14 cellular contexts compared by ENCODE assay signal in the genomic region with DNA sequence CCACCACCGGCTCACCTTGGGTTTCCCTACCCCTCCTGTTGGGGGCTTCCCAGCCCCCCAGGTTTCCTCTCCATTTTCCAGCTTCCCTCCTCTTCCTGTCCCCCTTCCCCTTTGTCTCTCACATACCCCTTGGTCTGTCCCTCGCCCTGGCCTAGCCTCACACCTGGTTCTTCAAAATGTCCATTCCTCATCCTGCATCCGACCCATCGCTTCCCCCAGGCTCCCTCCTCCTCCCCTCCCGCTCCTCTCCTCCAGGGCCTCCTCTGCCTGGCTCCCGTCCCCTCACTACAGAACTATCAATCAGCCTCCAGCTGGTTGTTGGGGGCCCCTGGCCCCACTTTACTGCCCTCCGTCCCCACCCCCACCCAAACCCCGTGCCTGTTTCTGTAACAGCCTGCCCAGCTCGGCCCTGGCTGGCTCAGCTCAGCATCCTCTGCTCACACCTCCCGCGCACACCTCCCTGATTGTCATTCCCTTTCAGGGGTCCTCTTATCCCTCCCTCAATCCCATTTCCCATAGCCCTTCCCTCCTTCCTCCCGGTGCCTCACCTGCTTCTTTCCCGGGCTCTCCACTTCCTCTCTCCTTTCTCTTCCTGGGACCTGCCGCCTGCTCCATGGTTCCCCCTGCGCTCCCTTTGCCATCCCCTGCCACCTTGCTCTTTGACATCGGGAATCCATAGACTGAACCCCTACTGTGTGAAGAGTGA. TPM values are rescaled to one million over a fixed set of nuclear protein-coding genes. Genes with fewer than 3 reads are reported as not detected.
DNase-seq lines count a peak whose midpoint lies in the region; ATAC-seq and TF ChIP-seq lines count a peak whose summit lies in the region.
"Had no signal": no experiment of that assay in that cellular context is flagged by ENCODE, and none has a peak within 500 bp of the region (broad histone marks: within the 10 kb centered on the region; RNA-seq: fewer than 3 reads in every experiment).

No MANE protein-coding gene starts in this region.

- ATAC-seq in right cardiac atrium (no peak), Right ventricle myocardium inferior (no peak)
- ATAC-seq in activated CD8-positive, alpha-beta T cell treated with anti-CD3 and anti-CD28 coated beads for 36 hours: no peak
- ATAC-seq: sciatic nerve had no signal

- TF ChIP-seq CTCF in activated CD8-positive, alpha-beta T cell treated with anti-CD3 and anti-CD28 coated beads for 36 hours (IDR thresholded peaks at IDR 0.05): no peak
- no peak for TF ChIP-seq CTCF in prostate gland (IDR thresholded peaks at IDR 0.05)

- peaks cover 22% of the 10 kb centered on the region for H3K4me1 Mint-ChIP-seq in activated CD8-positive, alpha-beta T cell treated with anti-CD3 and anti-CD28 coated beads for 36 hours (ENCODE audit: low read depth)
- peaks cover 30 to 49% of the 10 kb centered on the region in 2 donors for H3K4me1 Mint-ChIP-seq in immature natural killer cell

- peak in 2 of 3 donors; percentile 30 to 39 for DNase-seq in right cardiac atrium
- no peak for DNase-seq in Right ventricle myocardium inferior (ENCODE audit: missing footprints)
- DNase-seq in activated CD8-positive, alpha-beta T cell treated with anti-CD3 and anti-CD28 coated beads for 36 hours: no peak
- no peak for DNase-seq in immature natural killer cell
- DNase-seq in SKM-1 treated with dmso at 0.1 percent for 144 hours (lab: John Stamatoyannopoulos, UW; ENCODE audit: unreplicated experiment): no peak
- no peak for DNase-seq in NCI-H1436 (lab: John Stamatoyannopoulos, UW)
- no peak for DNase-seq in prostate gland (ENCODE audit: low spot score)
- no peak for DNase-seq in SW 1271 (lab: John Stamatoyannopoulos, UW)
- DNase-seq: activated CD4-positive, alpha-beta T cell treated with anti-CD3 and anti-CD28 coated beads for 48 hours; hypothalamus had no signal

- POLR2A ChIA-PET in activated CD8-positive, alpha-beta T cell treated with anti-CD3 and anti-CD28 coated beads for 36 hours (lab: Charles Lee): interaction anchor here (0.6 to 7.8 kb wide), 3 partner anchors 9 to 791 kb away, joined by 3 to 76 read pairs (median 3); partner anchors contain the start of gene RAB1B

- H3K36me3 Mint-ChIP-seq in activated CD8-positive, alpha-beta T cell treated with anti-CD3 and anti-CD28 coated beads for 36 hours (ENCODE audit: low read depth): peaks cover 16% of the 10 kb centered on the region
- peaks cover 2 to 22% (median 7%) of the 10 kb centered on the region in 3 donors for H3K36me3 Mint-ChIP-seq in immature natural killer cell

- intact Hi-C loops in right cardiac atrium (cut with DNase I): no loop called here
- intact Hi-C loops in Right ventricle myocardium inferior (cut with DNase I): no loop called here
- intact Hi-C loops in activated CD8-positive, alpha-beta T cell treated with anti-CD3 and anti-CD28 coated beads for 36 hours (cut with micrococcal nuclease): no loop called here
- intact Hi-C loops in prostate gland (cut with DNase I): no loop called here

- peaks cover 1% of the 10 kb centered on the region for H3K27me3 Mint-ChIP-seq in activated CD8-positive, alpha-beta T cell treated with anti-CD3 and anti-CD28 coated beads for 36 hours
- peaks cover 16 to 28% (median 24%) of the 10 kb centered on the region in 3 donors for H3K27me3 Mint-ChIP-seq in immature natural killer cell (ENCODE audit: low read depth in 3 of 3)

- peak overlapping the region; percentile 61 for H3K4me3 Mint-ChIP-seq in activated CD8-positive, alpha-beta T cell treated with anti-CD3 and anti-CD28 coated beads for 36 hours
- H3K4me3 Mint-ChIP-seq in immature natural killer cell: peak overlapping the region in 4 of 5 donors; percentile 56 to 73 (median 64)

- H3K27me3 ChIP-seq in right cardiac atrium (ENCODE audit: control insufficient read depth, insufficient read depth) (no peaks in the 10 kb centered on the region), prostate gland (replicated peaks; ENCODE audit: insufficient read depth) (no peaks in the 10 kb centered on the region)
- H3K27me3 ChIP-seq: upper lobe of left lung had no signal

- WGBS in right cardiac atrium: 60% methylated on average over 16 of the region's 16 CpGs
- 73% methylated on average over 16 of the region's 16 CpGs for WGBS in prostate gland

- H3K4me1 ChIP-seq in right cardiac atrium (ENCODE audit: control insufficient read depth, insufficient read depth, low read length) (no peaks in the 10 kb centered on the region), prostate gland (replicated peaks) (peaks cover 4% of the 10 kb centered on the region)

- no peak overlapping the region for H3K27ac ChIP-seq in right cardiac atrium (ENCODE audit: low read length)
- no peak overlapping the region for H3K27ac ChIP-seq in prostate gland
- H3K27ac ChIP-seq: GM23248, upper lobe of left lung had no signal

- H3K9me3 Mint-ChIP-seq in activated CD8-positive, alpha-beta T cell treated with anti-CD3 and anti-CD28 coated beads for 36 hours: no peaks in the 10 kb centered on the region
- no peaks in the 10 kb centered on the region for H3K9me3 Mint-ChIP-seq in immature natural killer cell

- H3K27ac Mint-ChIP-seq in activated CD8-positive, alpha-beta T cell treated with anti-CD3 and anti-CD28 coated beads for 36 hours: no peak overlapping the region
- H3K27ac Mint-ChIP-seq in immature natural killer cell: peak overlapping the region in 2 of 6 donors; percentile 49 to 85

- H3K36me3 ChIP-seq in prostate gland: peaks cover 0 to 11% of the 10 kb centered on the region in 2 donors

- TF ChIP-seq POLR2A in prostate gland (IDR thresholded peaks at IDR 0.05): no peak

- H3K4me3 ChIP-seq in right cardiac atrium (ENCODE audit: low read length): no peak overlapping the region
- no peak overlapping the region for H3K4me3 ChIP-seq in prostate gland
- H3K4me3 ChIP-seq: GM23248 had no signal

- H3K9me3 ChIP-seq in right cardiac atrium (ENCODE audit: control insufficient read depth, low read length) (no peaks in the 10 kb centered on the region), prostate gland (no peaks in the 10 kb centered on the region)
- H3K9me3 ChIP-seq: upper lobe of left lung had no signal

- CTCF ChIA-PET in activated CD8-positive, alpha-beta T cell treated with anti-CD3 and anti-CD28 coated beads for 36 hours (lab: Charles Lee): interaction anchor here (1.5 kb wide), 1 partner anchor 33 kb away, joined by 3 read pairs; no protein-coding TSS in a partner anchor

RNA-seq across cellular contexts. Expression of gene CNIH2, which starts 1.3 kb away (rescaled TPM):
- total RNA-seq in right cardiac atrium (under 1 TPM in 2 of 4 donors, not detected in 2; 0.25 to 0.47 TPM), Right ventricle myocardium inferior (not detected), prostate gland (1 to 10 TPM in 1 of 2 donors, not detected in 1; 3.6 TPM)
- polyA plus RNA-seq in right cardiac atrium (0.23 TPM), immature natural killer cell (not detected)
- total RNA-seq in activated CD8-positive, alpha-beta T cell treated with anti-CD3 and anti-CD28 coated beads for 36 hours: 1 to 10 TPM in 1 of 2 experiments, under 1 TPM in 1; 0.96 to 2.0 TPM
- polyA plus RNA-seq: CD14-positive monocyte had no signal

RNA-seq across cellular contexts. Expression of gene YIF1A, which starts 9.7 kb away (rescaled TPM):
- total RNA-seq in right cardiac atrium (10 to 100 TPM; 48.0 to 65.3 (median 50.5) TPM), Right ventricle myocardium inferior (48.7 TPM), prostate gland (100 to 1,000 TPM in 1 of 2 donors, 10 to 100 TPM in 1; 92.6 to 112 TPM)
- polyA plus RNA-seq in right cardiac atrium (56.1 TPM), immature natural killer cell (10 to 100 TPM; 55.7 to 85.2 (median 62.1) TPM)
- 10 to 100 TPM; 57.4 to 64.0 TPM for total RNA-seq in activated CD8-positive, alpha-beta T cell treated with anti-CD3 and anti-CD28 coated beads for 36 hours

RNA-seq across cellular contexts. Expression of gene RAB1B, which starts 10.8 kb away (rescaled TPM):
- total RNA-seq in right cardiac atrium: 100 to 1,000 TPM; 114 to 129 (median 125) TPM
- 170 TPM for polyA plus RNA-seq in right cardiac atrium
- 125 TPM for total RNA-seq in Right ventricle myocardium inferior
- 10 to 100 TPM; 97.9 to 98.2 TPM for total RNA-seq in activated CD8-positive, alpha-beta T cell treated with anti-CD3 and anti-CD28 coated beads for 36 hours
- 10 to 100 TPM; 22.9 to 33.2 (median 25.8) TPM for polyA plus RNA-seq in immature natural killer cell
- 100 to 1,000 TPM; 140 to 166 TPM for total RNA-seq in prostate gland

RNA-seq across cellular contexts. Expression of gene TMEM151A, which starts 12.4 kb away (rescaled TPM):
- total RNA-seq in right cardiac atrium: under 1 TPM; 0.20 to 0.31 (median 0.26) TPM
- 0.45 TPM for polyA plus RNA-seq in right cardiac atrium
- total RNA-seq in Right ventricle myocardium inferior: 0.14 TPM
- total RNA-seq in activated CD8-positive, alpha-beta T cell treated with anti-CD3 and anti-CD28 coated beads for 36 hours: not detected
- not detected for polyA plus RNA-seq in immature natural killer cell
- total RNA-seq in prostate gland: under 1 TPM; 0.17 to 0.50 TPM
- polyA plus RNA-seq: CD14-positive monocyte had no signal

RNA-seq across cellular contexts. Expression of gene KLC2, which starts 21.7 kb away (rescaled TPM):
- total RNA-seq in right cardiac atrium: 10 to 100 TPM; 27.8 to 33.4 (median 30.6) TPM
- polyA plus RNA-seq in right cardiac atrium: 34.7 TPM
- 35.3 TPM for total RNA-seq in Right ventricle myocardium inferior
- 10 to 100 TPM; 32.2 to 35.2 TPM for total RNA-seq in activated CD8-positive, alpha-beta T cell treated with anti-CD3 and anti-CD28 coated beads for 36 hours
- polyA plus RNA-seq in immature natural killer cell: 1 to 10 TPM; 1.6 to 7.1 (median 3.9) TPM
- total RNA-seq in prostate gland: 10 to 100 TPM; 22.5 to 49.8 TPM

Comparison
In these comparisons a context has a peak if more than half of its experiments do, and no peak if none do; other contexts are left out.
1. DNase-seq: peak in right cardiac atrium (2 of 3); none in Right ventricle myocardium inferior (single experiment), activated CD8-positive, alpha-beta T cell treated with anti-CD3 and anti-CD28 coated beads for 36 hours (single experiment), immature natural killer cell (0 of 3), SKM-1 treated with dmso at 0.1 percent for 144 hours (single experiment), NCI-H1436 (single experiment), prostate gland (single experiment) and SW 1271 (0 of 2).